In the genomic region with DNA sequence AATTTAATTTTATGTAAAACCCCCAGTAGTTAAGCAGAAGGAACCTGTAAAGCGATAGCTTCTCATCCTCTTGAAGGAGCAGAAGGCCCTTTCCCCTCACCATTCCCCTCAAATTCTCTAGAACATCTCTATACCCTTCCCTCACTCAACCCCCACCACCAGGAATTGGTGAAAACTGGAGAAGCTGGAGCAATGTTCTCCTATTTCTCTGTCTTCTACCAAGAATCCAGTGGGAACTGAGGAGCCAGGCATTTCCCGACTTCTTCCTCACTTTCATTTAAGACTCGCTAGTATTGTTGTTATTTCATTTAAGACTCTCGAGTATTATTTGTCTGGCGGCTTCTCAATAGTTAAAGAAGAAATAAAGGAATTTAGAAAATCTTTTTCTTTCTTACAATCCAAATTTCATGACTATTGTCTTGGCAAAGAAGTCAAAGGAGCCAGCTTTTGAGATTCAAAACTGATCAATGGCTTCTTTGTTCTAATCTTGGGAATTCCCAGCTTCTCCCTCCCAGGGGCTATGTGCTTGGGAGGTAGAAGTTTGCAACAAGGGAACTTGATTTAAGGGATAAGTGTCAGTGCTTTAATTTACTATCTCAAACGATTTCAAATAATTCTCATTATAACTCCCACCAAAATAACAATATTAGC, we compare ENCODE assay signal across 1 cellular context.
TF ChIP-seq lines count a peak whose summit lies in the region.

No MANE protein-coding gene starts in this region.

TF ChIP-seq in H1, 55 proteins besides CTCF, POLR2A, EP300 and RAD21:
- TF ChIP-seq HDAC2 (IDR thresholded peaks at IDR 0.05; ENCODE audit: borderline replicate concordance in 1 of 2, low read depth in 2 of 2, low read length in 2 of 2) (no peak; a peak in 1 of 4 replicates), TAF1 (IDR thresholded peaks at IDR 0.05; ENCODE audit: low read depth, low read length) (no peak), ASH2L (IDR thresholded peaks at IDR 0.05; ENCODE audit: low read length) (peak; percentile 21), BCL11A (IDR thresholded peaks at IDR 0.05; ENCODE audit: low read depth in 2 of 2, low read length in 2 of 2) (peak in 1 of 2 experiments; percentile 45), NANOG (IDR thresholded peaks at IDR 0.05; ENCODE audit: insufficient read depth, low read depth, low read length, poor library complexity, severe bottlenecking) (peak; percentile 84), TEAD4 (IDR thresholded peaks at IDR 0.05; ENCODE audit: low read depth, low read length) (peak; percentile 66; the same call in 1 of the 2 replicates), HDAC6 (IDR thresholded peaks at IDR 0.05; ENCODE audit: low read depth, low read length) (no peak), JUND (IDR thresholded peaks at IDR 0.05; ENCODE audit: low read length) (no peak), CHD7 (IDR thresholded peaks at IDR 0.05; ENCODE audit: insufficient replicate concordance, low read length) (peak; percentile 93)
